ENCODE assay signal across 32 cellular contexts in the genomic region with DNA sequence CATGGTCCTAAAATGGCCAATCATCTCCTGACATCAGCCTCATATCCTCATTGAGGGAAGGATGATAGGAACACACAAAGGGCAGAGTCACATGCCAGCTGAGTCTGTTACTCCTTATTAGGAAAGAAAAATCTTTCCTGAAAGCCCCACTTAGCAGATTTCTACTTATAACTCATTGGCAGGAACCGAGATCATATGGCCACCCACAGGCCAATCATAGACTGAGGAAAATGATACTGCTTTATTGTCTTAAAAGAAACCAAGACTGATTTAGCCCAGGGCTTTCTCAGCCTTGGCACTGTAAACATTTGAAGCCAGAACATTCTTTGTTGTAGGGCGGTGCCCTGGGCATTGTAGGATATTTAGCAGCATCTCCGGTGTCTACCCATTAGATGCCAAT. TPM values are rescaled to one million over a fixed set of nuclear protein-coding genes. Genes with fewer than 3 reads are reported as not detected.
"Had no signal": no experiment of that assay in that cellular context is flagged by ENCODE, and none has a peak within 500 bp of the region (broad histone marks: within the 10 kb centered on the region; RNA-seq: fewer than 3 reads in every experiment).

No MANE protein-coding gene starts in this region.

- H3K9me3 ChIP-seq: ascending aorta, MG63 had no signal

- H3K27me3 ChIP-seq: ascending aorta, MG63 had no signal

- H3K4me3 ChIP-seq: ascending aorta, MG63 had no signal

- H3K27ac ChIP-seq: ascending aorta, WERI-Rb-1 had no signal

- H3K36me3 ChIP-seq: ascending aorta, MG63, WERI-Rb-1 had no signal

- DNase-seq: activated CD4-positive, alpha-beta memory T cell treated with anti-CD3 and anti-CD28 coated beads, Interleukin-2, amount 10 ng/mL, durations not matched to agents 7 days and 5 days; activated CD4-positive, alpha-beta T cell treated with anti-CD3 and anti-CD28 coated beads for 1 hour; activated CD4-positive, alpha-beta T cell treated with anti-CD3 and anti-CD28 coated beads for 48 hours; activated CD4-positive, CD25-positive, alpha-beta regulatory T cell; activated CD8-positive, alpha-beta memory T cell treated with anti-CD3 and anti-CD28 coated beads for 24 hours; activated CD8-positive, alpha-beta memory T cell treated with anti-CD3 and anti-CD28 coated beads, Interleukin-2, amount 10 ng/mL, durations not matched to agents 7 days and 5 days; activated CD8-positive, alpha-beta memory T cell treated with anti-CD3 and anti-CD28 coated beads, Interleukin-2, amount 50 U/mL, for 48 hours; activated effector memory CD4-positive, alpha-beta T cell treated with Interleukin-2 at 50 U/mL for 16 hours; activated naive CD4-positive, alpha-beta T cell treated with anti-CD3 and anti-CD28 coated beads, Interleukin-2, amount 10 ng/mL, durations not matched to agents 7 days and 5 days; activated naive CD8-positive, alpha-beta T cell treated with anti-CD3 and anti-CD28 coated beads, Interleukin-2, amount 50 U/mL, for 24 hours; activated T-cell treated with anti-CD3 and anti-CD28 coated beads, Interleukin-2, amount 50 U/mL, for 48 hours; amniotic stem cell; caudate nucleus; Kasumi-1; KG1; MG63; MV-4-11; NCI-H1092; NCI-H1436 treated with DMSO at 0.1 percent for 48 hours; NCI-H1694 treated with DMSO at 0.1 percent for 48 hours; NCI-H2029; NCI-H345; NCI-H524 treated with DMSO at 0.1 percent for 48 hours; RPMI8226; SHP77 treated with DMSO at 0.1 percent for 48 hours; SW 1271; T-helper 1 cell; T1000; WERI-Rb-1 had no signal

RNA-seq across cellular contexts. Expression of a gene that starts 18.7 kb away (rescaled TPM):
- total RNA-seq: activated CD4-positive, alpha-beta memory T cell treated with anti-CD3 and anti-CD28 coated beads, Interleukin-2, amount 10 ng/mL, durations not matched to agents 7 days and 5 days; activated CD8-positive, alpha-beta memory T cell treated with anti-CD3 and anti-CD28 coated beads, Interleukin-2, amount 10 ng/mL, durations not matched to agents 7 days and 5 days; cerebellum; T-helper 2 cell treated with Interferon-gamma antibody and Interleukin-4, amounts not matched to agents 100 ng/mL and 5 ng/mL, for 36 hours had no signal

RNA-seq across cellular contexts. Expression of a gene that starts 40.4 kb away (rescaled TPM):
- total RNA-seq: activated CD4-positive, alpha-beta memory T cell treated with anti-CD3 and anti-CD28 coated beads, Interleukin-2, amount 10 ng/mL, durations not matched to agents 7 days and 5 days; activated CD8-positive, alpha-beta memory T cell treated with anti-CD3 and anti-CD28 coated beads, Interleukin-2, amount 10 ng/mL, durations not matched to agents 7 days and 5 days; cerebellum; T-helper 2 cell treated with Interferon-gamma antibody and Interleukin-4, amounts not matched to agents 100 ng/mL and 5 ng/mL, for 36 hours had no signal
